18 cellular contexts compared by ENCODE assay signal in the genomic region with DNA sequence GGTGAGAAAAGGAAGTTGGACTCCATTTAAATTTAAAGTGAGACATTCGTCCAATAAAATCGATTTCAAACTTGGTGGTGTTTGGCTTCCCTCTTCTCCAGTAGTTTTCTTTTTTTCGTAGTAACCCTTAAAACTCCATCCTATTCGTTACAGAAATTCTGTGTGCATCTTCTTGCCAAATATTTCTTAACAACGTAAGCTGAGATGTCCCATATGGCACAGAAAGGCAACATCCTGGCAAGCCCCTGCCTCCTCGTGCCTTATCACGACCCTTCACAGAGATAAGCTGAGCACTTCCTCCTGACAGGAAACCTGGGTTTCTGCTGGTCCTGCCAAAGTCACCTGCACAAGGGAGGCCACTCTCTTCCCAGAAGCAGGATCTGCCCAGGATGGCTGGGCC. TPM values are rescaled to one million over a fixed set of nuclear protein-coding genes. Genes with fewer than 3 reads are reported as not detected.
"Had no signal": no experiment of that assay in that cellular context is flagged by ENCODE, and none has a peak within 500 bp of the region (broad histone marks: within the 10 kb centered on the region; RNA-seq: fewer than 3 reads in every experiment).

No MANE protein-coding gene starts in this region.

- FAIRE-seq: colon, keratinocyte, small intestine had no signal

- H3K9ac ChIP-seq: SK-N-SH had no signal

- H3K4me3 Mint-ChIP-seq: activated naive CD8-positive, alpha-beta T cell treated with anti-CD3 and anti-CD28 coated beads, Interleukin-2, amount 50 U/mL, for 24 hours; activated T-helper 17 cell treated with anti-CD3 and anti-CD28 coated beads, Interleukin-2, amount 50 U/mL, for 72 hours; nephron had no signal

- H3K9me2 ChIP-seq: SK-N-SH had no signal

- DNase-seq: activated CD4-positive, alpha-beta T cell treated with anti-CD3 and anti-CD28 coated beads, Interleukin-2, amount 50 U/mL, for 48 hours; activated naive CD4-positive, alpha-beta T cell treated with Interleukin-2 at 50 U/mL for 16 hours; activated naive CD8-positive, alpha-beta T cell treated with anti-CD3 and anti-CD28 coated beads, Interleukin-2, amount 50 U/mL, for 24 hours; effector CD8-positive, alpha-beta T cell; nucleus accumbens; posterior cingulate gyrus; SK-N-SH; small intestine; stimulated activated CD4-positive, alpha-beta T cell treated with anti-CD3 and anti-CD28 coated beads, Interleukin-4, amount 100 ng/mL, for 24 hours; stimulated activated naive CD4-positive, alpha-beta T cell; substantia nigra; T-helper 1 cell; T1000 had no signal

- H3K27ac Mint-ChIP-seq: activated naive CD8-positive, alpha-beta T cell treated with anti-CD3 and anti-CD28 coated beads, Interleukin-2, amount 50 U/mL, for 24 hours; activated T-helper 17 cell treated with anti-CD3 and anti-CD28 coated beads, Interleukin-2, amount 50 U/mL, for 72 hours; nephron had no signal

- H3K9me3 Mint-ChIP-seq: activated naive CD8-positive, alpha-beta T cell treated with anti-CD3 and anti-CD28 coated beads, Interleukin-2, amount 50 U/mL, for 24 hours; activated T-helper 17 cell treated with anti-CD3 and anti-CD28 coated beads, Interleukin-2, amount 50 U/mL, for 72 hours had no signal

- H3K36me3 ChIP-seq: left lung had no signal

- H3K9me3 ChIP-seq: left lung, SK-N-SH had no signal

- H3K4me2 ChIP-seq: SK-N-SH had no signal

- H3K4me3 ChIP-seq: left lung had no signal

- H3K4me1 Mint-ChIP-seq: activated naive CD8-positive, alpha-beta T cell treated with anti-CD3 and anti-CD28 coated beads, Interleukin-2, amount 50 U/mL, for 24 hours; activated T-helper 17 cell treated with anti-CD3 and anti-CD28 coated beads, Interleukin-2, amount 50 U/mL, for 72 hours had no signal

RNA-seq across cellular contexts. Expression of gene ADAMTS2, which starts 11.8 kb away (rescaled TPM):
- total RNA-seq: activated T-helper 17 cell treated with anti-CD3 and anti-CD28 coated beads, Interleukin-2, amount 50 U/mL, for 72 hours had no signal
- polyA plus RNA-seq: keratinocyte had no signal
